ENCODE assay signal across 9 cellular contexts in the genomic region with DNA sequence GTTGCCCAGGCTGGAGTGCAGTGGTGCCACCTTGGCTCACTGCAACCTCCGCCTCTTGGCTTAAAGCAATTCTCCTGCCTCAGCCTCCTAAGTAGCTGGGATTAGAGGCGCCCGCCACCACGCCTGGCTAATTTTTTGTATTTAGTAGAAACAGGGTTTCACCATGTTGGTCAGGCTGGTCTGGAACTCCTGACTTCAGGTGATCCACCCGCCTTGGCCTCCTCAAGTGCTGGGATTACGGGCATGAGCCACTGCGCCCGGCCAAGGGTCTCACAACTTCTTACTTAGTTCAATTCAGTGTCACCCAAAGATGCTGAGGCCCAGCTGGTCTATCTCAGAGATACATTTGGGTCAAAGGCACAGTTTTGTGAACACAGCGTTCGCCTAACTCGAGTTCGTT. TPM values are rescaled to one million over a fixed set of nuclear protein-coding genes. Genes with fewer than 3 reads are reported as not detected.
"Had no signal": no experiment of that assay in that cellular context is flagged by ENCODE, and none has a peak within 500 bp of the region (broad histone marks: within the 10 kb centered on the region; RNA-seq: fewer than 3 reads in every experiment).

No MANE protein-coding gene starts in this region.

RNA-seq across cellular contexts. Expression of gene ESPNL, which starts 15.6 kb away (rescaled TPM):
- total RNA-seq: body of pancreas, dermis microvascular lymphatic vessel endothelial cell, endothelial cell of umbilical vein had no signal
- polyA plus RNA-seq: endothelial cell of umbilical vein had no signal

RNA-seq across cellular contexts. Expression of gene KLHL30, which starts 22.8 kb away (rescaled TPM):
- total RNA-seq: activated CD4-positive, alpha-beta memory T cell treated with anti-CD3 and anti-CD28 coated beads, Interleukin-2, amount 10 ng/mL, durations not matched to agents 7 days and 5 days; activated CD4-positive, alpha-beta T cell treated with anti-CD3 and anti-CD28 coated beads, Interleukin-2, amount 10 ng/mL, durations not matched to agents 7 days and 5 days; activated T-cell treated with anti-CD3 and anti-CD28 coated beads, Interleukin-2, amount 50 U/mL, for 72 hours; dermis microvascular lymphatic vessel endothelial cell; endothelial cell of umbilical vein; T-cell; T-helper 2 cell treated with Interferon-gamma antibody and Interleukin-4, amounts not matched to agents 100 ng/mL and 5 ng/mL, for 36 hours; WTC11 had no signal
- polyA plus RNA-seq: endothelial cell of umbilical vein had no signal

RNA-seq across cellular contexts. Expression of gene ERFE, which starts 43.1 kb away (rescaled TPM):
- total RNA-seq: activated CD4-positive, alpha-beta memory T cell treated with anti-CD3 and anti-CD28 coated beads, Interleukin-2, amount 10 ng/mL, durations not matched to agents 7 days and 5 days; activated CD4-positive, alpha-beta T cell treated with anti-CD3 and anti-CD28 coated beads, Interleukin-2, amount 10 ng/mL, durations not matched to agents 7 days and 5 days; T-cell had no signal
